21 cellular contexts compared by ENCODE assay signal in genomic region chr13:76641056-76641455, GRCh38.
DNase-seq lines count a peak whose midpoint lies in the region; TF ChIP-seq lines count a peak whose summit lies in the region.
"Had no signal": no experiment of that assay in that cellular context is flagged by ENCODE, and none has a peak within 500 bp of the region (broad histone marks: within the 10 kb centered on the region; RNA-seq: fewer than 3 reads in every experiment).

No MANE protein-coding gene starts in this region.

- in situ Hi-C loops in SK-MEL-5 (cut with HindIII; ENCODE audit: low pct_unique_long_range_greater_than_20kb, low sequenced_read_pairs) (no loop called here), KBM-7 (cut with MboI; ENCODE audit: low pct_unique_long_range_greater_than_20kb, low sequenced_read_pairs) (no loop called here)

- no peaks in the 10 kb centered on the region for H3K36me3 Mint-ChIP-seq in neural crest cell (ENCODE audit: low read depth)
- H3K36me3 Mint-ChIP-seq: activated naive CD8-positive, alpha-beta T cell; CD4-positive, CD25-positive, alpha-beta regulatory T cell had no signal

- TF ChIP-seq CTCF in fibroblast of mammary gland (conservative IDR thresholded peaks at IDR 0.05; ENCODE audit: control insufficient read depth, insufficient read depth, low read depth, low read length) (no peak), neural crest cell (conservative IDR thresholded peaks at IDR 0.05) (no peak)

- no peaks in the 10 kb centered on the region for H3K9me3 Mint-ChIP-seq in neural crest cell
- H3K9me3 Mint-ChIP-seq: CD4-positive, CD25-positive, alpha-beta regulatory T cell had no signal

- DNase-seq in DMS 273 treated with DMSO at 0.1 percent for 48 hours (lab: John Stamatoyannopoulos, UW) = peak; percentile 72
- DNase-seq in SK-MEL-5 (ENCODE audit: low read depth, low spot score) = peak; percentile 82
- DNase-seq in fibroblast of mammary gland (ENCODE audit: low read depth) = peak; percentile 52
- DNase-seq in neural crest cell (ENCODE audit: low read depth, low spot score) = no peak
- DNase-seq in activated T-cell treated with anti-CD3 and anti-CD28 coated beads, Interleukin-2, amount 50 U/mL, for 48 hours = no peak
- DNase-seq in inferior parietal cortex (ENCODE audit: extremely low spot score) = no peak
- DNase-seq in KBM-7 = no peak
- no peak for DNase-seq in NOMO-1 treated with dmso at 0.1 percent for 144 hours (lab: John Stamatoyannopoulos, UW; ENCODE audit: unreplicated experiment)
- DNase-seq: brain microvascular endothelial cell; CD4-positive, CD25-positive, alpha-beta regulatory T cell; DMS53; glutamatergic neuron; NCI-H187 treated with DMSO at 0.1 percent for 48 hours; NCI-H345; psoas muscle; stimulated activated CD4-positive, alpha-beta T cell treated with anti-CD3 and anti-CD28 coated beads, Interleukin-4, amount 100 ng/mL, for 1 hour; stimulated activated naive CD8-positive, alpha-beta T cell treated with anti-CD3 and anti-CD28 coated beads, Interleukin-15, Interleukin-2, amounts not matched to agents 100 U/mL and 50 U/mL, for 24 hours; thyroid gland had no signal

- H3K27me3 Mint-ChIP-seq in neural crest cell (ENCODE audit: low read depth) = no peaks in the 10 kb centered on the region

- peaks cover 48% of the 10 kb centered on the region for H3K4me1 Mint-ChIP-seq in neural crest cell
- H3K4me1 Mint-ChIP-seq: CD4-positive, CD25-positive, alpha-beta regulatory T cell had no signal

- no peak overlapping the region for H3K4me3 Mint-ChIP-seq in neural crest cell
- H3K4me3 Mint-ChIP-seq: activated naive CD8-positive, alpha-beta T cell; CD4-positive, CD25-positive, alpha-beta regulatory T cell had no signal

- no peak overlapping the region for H3K4me3 ChIP-seq in fibroblast of mammary gland (ENCODE audit: control insufficient read depth, low read depth, low read length)
- H3K4me3 ChIP-seq: GM12878, K562, psoas muscle, thyroid gland had no signal

- H3K27ac Mint-ChIP-seq in neural crest cell (ENCODE audit: unreplicated experiment) = peak overlapping the region; percentile 84
- H3K27ac Mint-ChIP-seq: activated naive CD8-positive, alpha-beta T cell; CD4-positive, CD25-positive, alpha-beta regulatory T cell had no signal

Comparison
In these comparisons a context has a peak if more than half of its experiments do, and no peak if none do; other contexts are left out.
1. DNase-seq: peak in DMS 273 treated with DMSO at 0.1 percent for 48 hours (single experiment), SK-MEL-5 (single experiment) and fibroblast of mammary gland (single experiment); none in neural crest cell (single experiment), activated T-cell treated with anti-CD3 and anti-CD28 coated beads, Interleukin-2, amount 50 U/mL, for 48 hours (0 of 2), inferior parietal cortex (single experiment), KBM-7 (single experiment) and NOMO-1 treated with dmso at 0.1 percent for 144 hours (single experiment).